30 cellular contexts compared by ENCODE assay signal in genomic region chr3:65600888-65601287, GRCh38.
"Had no signal": no experiment of that assay in that cellular context is flagged by ENCODE, and none has a peak within 500 bp of the region (broad histone marks: within the 10 kb centered on the region; RNA-seq: fewer than 3 reads in every experiment).

No MANE protein-coding gene starts in this region.

- FAIRE-seq: pancreas, urothelium cell line had no signal

- H3K4me2 ChIP-seq: smooth muscle cell had no signal

- H3K4me1 Mint-ChIP-seq: naive thymus-derived CD4-positive, alpha-beta T cell; natural killer cell; stimulated activated memory B cell treated with anti-CD40 and anti-IgM and Interleukin-4, amounts not matched to agents 10 μg/mL and 1 μg/mL and 100 μg/mL, for 72 hours; stimulated activated naive CD8-positive, alpha-beta T cell treated with anti-CD3 and anti-CD28 coated beads, Interleukin-15, amount 100 ng/mL, for 72 hours had no signal

- H3K4me3 ChIP-seq: pancreas, psoas muscle, skin epidermis, smooth muscle cell, spleen, suprapubic skin, testis, tibial artery, transverse colon, vagina had no signal

- H3K27ac Mint-ChIP-seq: naive thymus-derived CD4-positive, alpha-beta T cell; natural killer cell; nephron progenitor cell; stimulated activated memory B cell treated with anti-CD40 and anti-IgM and Interleukin-4, amounts not matched to agents 10 μg/mL and 1 μg/mL and 100 μg/mL, for 72 hours; stimulated activated naive CD8-positive, alpha-beta T cell treated with anti-CD3 and anti-CD28 coated beads, Interleukin-15, amount 100 ng/mL, for 72 hours; type B pancreatic cell had no signal

- ATAC-seq: naive thymus-derived CD4-positive, alpha-beta T cell; natural killer cell; pancreas; psoas muscle; right cardiac atrium; sciatic nerve; stimulated activated memory B cell treated with anti-CD40 and anti-IgM and Interleukin-4, amounts not matched to agents 10 μg/mL and 1 μg/mL and 100 μg/mL, for 72 hours; stimulated activated naive CD8-positive, alpha-beta T cell treated with anti-CD3 and anti-CD28 coated beads, Interleukin-15, amount 100 ng/mL, for 72 hours; stimulated activated naive CD8-positive, alpha-beta T cell treated with anti-CD3 and anti-CD28 coated beads, Interleukin-15, Interleukin-2, amounts not matched to agents 100 U/mL and 50 U/mL, for 24 hours had no signal

- DNase-seq: naive thymus-derived CD4-positive, alpha-beta T cell; natural killer cell; nephron progenitor cell; nucleus accumbens; pancreas; psoas muscle; right cardiac atrium; spleen; stimulated activated CD4-positive, alpha-beta T cell treated with anti-CD3 and anti-CD28 coated beads, Interleukin-12 subunit alpha, Interleukin-12 subunit beta, amount 100 ng/mL, for 4 hours; stimulated activated CD4-positive, alpha-beta T cell treated with anti-CD3 and anti-CD28 coated beads, Interleukin-1b, Interleukin-23, amount 100 ng/mL, for 48 hours; stimulated activated CD4-positive, alpha-beta T cell treated with anti-CD3 and anti-CD28 coated beads, Interleukin-4, amount 100 ng/mL, for 1 hour; stimulated activated CD4-positive, alpha-beta T cell treated with anti-CD3 and anti-CD28 coated beads, Interleukin-4, amount 100 ng/mL, for 4 hours; stimulated activated CD8-positive, alpha-beta memory T cell treated with anti-CD3 and anti-CD28 coated beads, Interleukin-4, amount 100 ng/mL, for 48 hours; stimulated activated naive CD4-positive, alpha-beta T cell; stimulated activated naive CD8-positive, alpha-beta T cell treated with anti-CD3 and anti-CD28 coated beads, Interleukin-15, amount 100 ng/mL, for 72 hours; stimulated activated naive CD8-positive, alpha-beta T cell treated with anti-CD3 and anti-CD28 coated beads, Interleukin-15, Interleukin-2, amounts not matched to agents 100 U/mL and 50 U/mL, for 24 hours; substantia nigra; testis; tibial artery; transverse colon had no signal

- H3K4me3 Mint-ChIP-seq: naive thymus-derived CD4-positive, alpha-beta T cell; natural killer cell; nephron progenitor cell; neural crest cell; stimulated activated memory B cell treated with anti-CD40 and anti-IgM and Interleukin-4, amounts not matched to agents 10 μg/mL and 1 μg/mL and 100 μg/mL, for 72 hours; stimulated activated naive CD8-positive, alpha-beta T cell treated with anti-CD3 and anti-CD28 coated beads, Interleukin-15, amount 100 ng/mL, for 72 hours; type B pancreatic cell had no signal

- H3K4me1 ChIP-seq: pancreas had no signal

- H3K9me3 ChIP-seq: neutrophil, pancreas, psoas muscle, spleen, suprapubic skin, testis, tibial artery, transverse colon, vagina had no signal

- H3K9me3 Mint-ChIP-seq: nephron progenitor cell; neural crest cell; stimulated activated memory B cell treated with anti-CD40 and anti-IgM and Interleukin-4, amounts not matched to agents 10 μg/mL and 1 μg/mL and 100 μg/mL, for 72 hours; stimulated activated naive CD8-positive, alpha-beta T cell treated with anti-CD3 and anti-CD28 coated beads, Interleukin-15, amount 100 ng/mL, for 72 hours had no signal

- H3K36me3 Mint-ChIP-seq: naive thymus-derived CD4-positive, alpha-beta T cell; natural killer cell; stimulated activated memory B cell treated with anti-CD40 and anti-IgM and Interleukin-4, amounts not matched to agents 10 μg/mL and 1 μg/mL and 100 μg/mL, for 72 hours; type B pancreatic cell had no signal

- H3K27ac ChIP-seq: neutrophil, pancreas, psoas muscle, skin epidermis, spleen, suprapubic skin, testis, tibial artery, transverse colon, vagina had no signal

- H3K27me3 ChIP-seq: pancreas, testis, tibial artery, transverse colon, vagina had no signal

- H3K36me3 ChIP-seq: neutrophil, pancreas, spleen, suprapubic skin, tibial artery, transverse colon, vagina had no signal
